ENCODE assay signal across 10 cellular contexts in genomic region chr19:55099557-55100506, GRCh38. TPM values are rescaled to one million over a fixed set of nuclear protein-coding genes. Genes with fewer than 3 reads are reported as not detected.
DNase-seq lines count a peak whose midpoint lies in the region; ATAC-seq and TF ChIP-seq lines count a peak whose summit lies in the region.
"Had no signal": no experiment of that assay in that cellular context is flagged by ENCODE, and none has a peak within 500 bp of the region (broad histone marks: within the 10 kb centered on the region; RNA-seq: fewer than 3 reads in every experiment).

No MANE protein-coding gene starts in this region.

- peaks cover 0 to 4% of the 10 kb centered on the region in 2 donors for H3K4me1 Mint-ChIP-seq in natural killer cell treated with Interleukin-12 subunit alpha and Interleukin-12 subunit beta and Interleukin-15 and Interleukin-18, amount 100 ng/mL, for 72 hours (ENCODE audit: low read depth in 2 of 2)
- H3K4me1 Mint-ChIP-seq: activated naive CD4-positive, alpha-beta T cell treated with anti-CD3 and anti-CD28 coated beads, Interleukin-2, amount 10 ng/mL, durations not matched to agents 7 days and 5 days had no signal

- no peaks in the 10 kb centered on the region for H3K27me3 Mint-ChIP-seq in natural killer cell treated with Interleukin-12 subunit alpha and Interleukin-12 subunit beta and Interleukin-15 and Interleukin-18, amount 100 ng/mL, for 72 hours
- H3K27me3 Mint-ChIP-seq: activated naive CD4-positive, alpha-beta T cell treated with anti-CD3 and anti-CD28 coated beads, Interleukin-2, amount 10 ng/mL, durations not matched to agents 7 days and 5 days had no signal

- DNase-seq in foreskin fibroblast (peak in 1 of 2 donors; percentile 57), NCI-H1048 (lab: John Stamatoyannopoulos, UW) (no peak)
- no peak for DNase-seq in natural killer cell treated with Interleukin-12 subunit alpha and Interleukin-12 subunit beta and Interleukin-15 and Interleukin-18, amount 100 ng/mL, for 72 hours (ENCODE audit: low spot score)
- DNase-seq: activated naive CD4-positive, alpha-beta T cell treated with anti-CD3 and anti-CD28 coated beads, Interleukin-2, amount 10 ng/mL, durations not matched to agents 7 days and 5 days; NCI-H1105 treated with DMSO at 0.1 percent for 48 hours; retina had no signal

- no peak overlapping the region for H3K27ac ChIP-seq in 22Rv1
- no peak overlapping the region for H3K27ac ChIP-seq in OCI-LY3 (ENCODE audit: low read length)
- H3K27ac ChIP-seq: left lung had no signal

- H3K4me3 ChIP-seq in OCI-LY3 (ENCODE audit: low read length) (no peak overlapping the region), foreskin fibroblast (ENCODE audit: low read depth in 1 of 2, low read length in 2 of 2) (no peak overlapping the region)
- H3K4me3 ChIP-seq: left lung had no signal

- H3K4me2 ChIP-seq in OCI-LY3 (ENCODE audit: low read length): no peak overlapping the region

- H3K79me2 ChIP-seq in OCI-LY3 (ENCODE audit: low read length): no peaks in the 10 kb centered on the region

- H4K20me1 ChIP-seq in OCI-LY3 (ENCODE audit: insufficient read depth, low read length): peaks cover 6% of the 10 kb centered on the region

- no peaks in the 10 kb centered on the region for H3K4me1 ChIP-seq in OCI-LY3 (ENCODE audit: low read length)

- H3K9me3 ChIP-seq in OCI-LY3 (ENCODE audit: insufficient read depth, low read length): no peaks in the 10 kb centered on the region
- H3K9me3 ChIP-seq: left lung had no signal

- H2AFZ ChIP-seq in OCI-LY3 (ENCODE audit: low read depth, low read length): no peak overlapping the region

- ATAC-seq in natural killer cell treated with Interleukin-12 subunit alpha and Interleukin-12 subunit beta and Interleukin-15 and Interleukin-18, amount 100 ng/mL, for 72 hours: no peak
- no peak for ATAC-seq in GM18868 (IDR thresholded peaks at IDR 0.05; ENCODE audit: unreplicated experiment)

- peak; percentile 27; the same call in 1 of the 2 replicates for TF ChIP-seq CTCF in 22Rv1 (IDR thresholded peaks at IDR 0.05)
- TF ChIP-seq CTCF in OCI-LY3 (IDR thresholded peaks at IDR 0.05; ENCODE audit: low read depth, low read length): peak; percentile 24; the same call in 1 of the 2 replicates
- TF ChIP-seq CTCF in foreskin fibroblast (IDR thresholded peaks at IDR 0.05; ENCODE audit: low read depth, low read length): peak; percentile 9

- H3K27ac Mint-ChIP-seq in natural killer cell treated with Interleukin-12 subunit alpha and Interleukin-12 subunit beta and Interleukin-15 and Interleukin-18, amount 100 ng/mL, for 72 hours: no peak overlapping the region
- H3K27ac Mint-ChIP-seq: activated naive CD4-positive, alpha-beta T cell treated with anti-CD3 and anti-CD28 coated beads, Interleukin-2, amount 10 ng/mL, durations not matched to agents 7 days and 5 days had no signal

- H3K9ac ChIP-seq in OCI-LY3 (ENCODE audit: low read length): no peak overlapping the region

- no peaks in the 10 kb centered on the region for H3K27me3 ChIP-seq in OCI-LY3 (ENCODE audit: low read depth, low read length)
- H3K27me3 ChIP-seq: left lung had no signal

- H3K36me3 ChIP-seq in OCI-LY3 (replicated peaks; ENCODE audit: low read depth, low read length): peaks cover 14% of the 10 kb centered on the region

- H3K4me3 Mint-ChIP-seq in natural killer cell treated with Interleukin-12 subunit alpha and Interleukin-12 subunit beta and Interleukin-15 and Interleukin-18, amount 100 ng/mL, for 72 hours: no peak overlapping the region
- H3K4me3 Mint-ChIP-seq: activated naive CD4-positive, alpha-beta T cell treated with anti-CD3 and anti-CD28 coated beads, Interleukin-2, amount 10 ng/mL, durations not matched to agents 7 days and 5 days had no signal

- H3K9me3 Mint-ChIP-seq in natural killer cell treated with Interleukin-12 subunit alpha and Interleukin-12 subunit beta and Interleukin-15 and Interleukin-18, amount 100 ng/mL, for 72 hours: no peaks in the 10 kb centered on the region

- peaks cover 6% of the 10 kb centered on the region for H3K36me3 Mint-ChIP-seq in natural killer cell treated with Interleukin-12 subunit alpha and Interleukin-12 subunit beta and Interleukin-15 and Interleukin-18, amount 100 ng/mL, for 72 hours

RNA-seq across cellular contexts. Expression of gene PPP1R12C, which starts 17.6 kb away (rescaled TPM):
- 100 to 1,000 TPM; 157 to 251 TPM for total RNA-seq in natural killer cell treated with Interleukin-12 subunit alpha and Interleukin-12 subunit beta and Interleukin-15 and Interleukin-18, amount 100 ng/mL, for 72 hours

RNA-seq across cellular contexts. Expression of gene EPS8L1, which starts 24.2 kb away (rescaled TPM):
- total RNA-seq in natural killer cell treated with Interleukin-12 subunit alpha and Interleukin-12 subunit beta and Interleukin-15 and Interleukin-18, amount 100 ng/mL, for 72 hours: 1 to 10 TPM; 1.3 to 8.7 TPM

RNA-seq across cellular contexts. Expression of gene RDH13, which starts 36.9 kb away (rescaled TPM):
- 10 to 100 TPM; 13.4 to 31.0 TPM for total RNA-seq in natural killer cell treated with Interleukin-12 subunit alpha and Interleukin-12 subunit beta and Interleukin-15 and Interleukin-18, amount 100 ng/mL, for 72 hours

RNA-seq across cellular contexts. Expression of gene TNNT1, which starts 49.2 kb away (rescaled TPM):
- total RNA-seq in natural killer cell treated with Interleukin-12 subunit alpha and Interleukin-12 subunit beta and Interleukin-15 and Interleukin-18, amount 100 ng/mL, for 72 hours: not detected

RNA-seq across cellular contexts. Expression of gene TNNI3, which starts 57.7 kb away (rescaled TPM):
- not detected for total RNA-seq in natural killer cell treated with Interleukin-12 subunit alpha and Interleukin-12 subunit beta and Interleukin-15 and Interleukin-18, amount 100 ng/mL, for 72 hours
